ENCODE assay signal across 7 cellular contexts in the genomic region with DNA sequence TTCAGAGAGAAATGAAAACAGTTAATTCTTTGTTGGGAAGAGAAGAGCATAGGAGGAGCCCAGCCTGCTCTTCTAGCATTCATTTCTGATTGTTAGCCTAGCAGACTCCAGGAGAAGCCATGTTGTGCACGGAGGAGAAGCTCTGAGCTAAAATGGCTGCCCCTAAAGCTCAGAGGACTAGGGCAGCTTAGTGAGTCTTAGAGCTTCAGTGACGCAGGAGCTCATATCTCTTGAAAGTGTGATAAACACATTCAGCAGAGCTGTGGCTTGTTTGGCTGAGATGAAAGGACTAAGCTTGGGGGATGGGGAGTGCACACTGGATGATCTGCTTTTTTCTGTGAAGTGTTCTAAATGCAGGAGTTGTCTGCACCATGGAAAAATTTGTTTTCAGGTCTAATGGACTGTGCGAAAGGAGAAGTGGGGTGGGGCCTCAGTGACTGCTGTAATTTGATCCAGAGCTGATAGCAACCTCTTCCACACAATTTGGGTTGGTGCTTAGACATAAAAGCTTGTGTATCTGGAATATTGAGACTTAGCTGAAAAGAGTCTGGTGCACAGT. TPM values are rescaled to one million over a fixed set of nuclear protein-coding genes. Genes with fewer than 3 reads are reported as not detected.
DNase-seq lines count a peak whose midpoint lies in the region; ATAC-seq and TF ChIP-seq lines count a peak whose summit lies in the region.

No MANE protein-coding gene starts in this region.

- TF ChIP-seq EP300 in suprapubic skin (IDR thresholded peaks at IDR 0.05): no peak

- H3K27me3 ChIP-seq in suprapubic skin: no peaks in the 10 kb centered on the region

- WGBS in suprapubic skin: 26% methylated on average over 3 of the region's 3 CpGs

- peak overlapping the region; percentile 9 for H3K4me3 ChIP-seq in suprapubic skin

- ATAC-seq in HG03139 (IDR thresholded peaks at IDR 0.05; ENCODE audit: unreplicated experiment): no peak
- ATAC-seq in GM21381 (IDR thresholded peaks at IDR 0.05; ENCODE audit: unreplicated experiment): no peak

- H3K36me3 ChIP-seq in suprapubic skin: peaks cover 25% of the 10 kb centered on the region

- TF ChIP-seq POLR2A in suprapubic skin (IDR thresholded peaks at IDR 0.05): no peak

- no peak for TF ChIP-seq CTCF in suprapubic skin (IDR thresholded peaks at IDR 0.05)

- H3K4me1 ChIP-seq in suprapubic skin: peaks cover 40% of the 10 kb centered on the region

- peak overlapping the region; percentile 78 for H3K27ac ChIP-seq in suprapubic skin

- H3K9me3 ChIP-seq in suprapubic skin: no peaks in the 10 kb centered on the region

- DNase-seq in H4 (ENCODE audit: low spot score): peak; percentile 31
- DNase-seq in NCI-H226: peak; percentile 94
- peak; percentile 13 for DNase-seq in cerebellum (ENCODE audit: low spot score)
- peak; percentile 85 for DNase-seq in left kidney (ENCODE audit: low read depth, low spot score)
- no peak for DNase-seq in suprapubic skin (ENCODE audit: low spot score in 2 of 2)

RNA-seq across cellular contexts. Expression of a gene that starts 58.5 kb away (rescaled TPM):
- 6.5 and 8.2 TPM in 2 replicates for total RNA-seq in H4 (2014; rRNA removed; shearing (Covaris generic))
- 102 TPM for total RNA-seq in cerebellum
- total RNA-seq in suprapubic skin: 10 to 100 TPM; 16.4 to 35.2 (median 29.7) TPM

Comparison
In these comparisons a context has a peak if more than half of its experiments do, and no peak if none do; other contexts are left out.
1. DNase-seq: peak in H4 (single experiment), NCI-H226 (single experiment), cerebellum (single experiment) and left kidney (single experiment); none in suprapubic skin (0 of 2).